Comparison of ENCODE assay signal across 10 cellular contexts in the genomic region with DNA sequence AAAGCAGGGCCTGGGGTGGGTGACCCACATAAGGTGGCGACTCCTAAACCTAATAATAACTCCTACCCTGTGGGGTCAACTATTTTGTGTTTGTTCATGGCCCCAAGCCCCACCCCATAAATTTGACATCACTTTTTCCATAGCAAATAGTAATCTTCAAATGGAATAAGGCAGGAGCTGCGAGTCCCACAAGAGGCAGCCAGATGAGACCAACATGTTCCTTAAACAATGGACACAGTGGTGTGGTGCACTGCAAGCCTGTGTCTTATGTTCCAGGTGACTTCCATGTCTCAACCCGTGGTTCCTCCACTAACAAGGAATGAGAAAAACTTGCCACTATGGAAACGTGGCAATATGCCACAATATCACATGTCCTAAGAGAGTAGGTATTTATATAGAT. TPM values are rescaled to one million over a fixed set of nuclear protein-coding genes. Genes with fewer than 3 reads are reported as not detected.
"Had no signal": no experiment of that assay in that cellular context is flagged by ENCODE, and none has a peak within 500 bp of the region (broad histone marks: within the 10 kb centered on the region; RNA-seq: fewer than 3 reads in every experiment).

No MANE protein-coding gene starts in this region.

- H2AFZ ChIP-seq: GM23248, GM23338 had no signal

- H3K4me1 ChIP-seq: HAP-1 had no signal

- H3K4me2 ChIP-seq: GM23338 had no signal

- H3K9me3 ChIP-seq: HAP-1 had no signal

- H3K4me3 ChIP-seq: GM23248, GM23338, HAP-1 had no signal

- H3K9ac ChIP-seq: GM23248 had no signal

- DNase-seq: GM23248, GOT3, H7, H9, HCEC 1CT, HFFc6 had no signal

- H3K27ac ChIP-seq: GM23248 had no signal

- H3K36me3 ChIP-seq: HAP-1 had no signal

RNA-seq across cellular contexts. Expression of a gene that starts 20.6 kb away (rescaled TPM):
- total RNA-seq: GM23248, GM23338, H1, H4, H7, H9, HFFc6 had no signal
- polyA plus RNA-seq: GM23248, GM23338, H1 had no signal
